Comparison of ENCODE assay signal across 18 cellular contexts in genomic region chr9:92119581-92119980, GRCh38. TPM values are rescaled to one million over a fixed set of nuclear protein-coding genes. Genes with fewer than 3 reads are reported as not detected.
A peak's percentile ranks its signal among the peaks of the same experiment; 100 is the strongest.
DNase-seq lines count a peak whose midpoint lies in the region; ATAC-seq and TF ChIP-seq lines count a peak whose summit lies in the region.
"Had no signal": no experiment of that assay in that cellular context is flagged by ENCODE, and none has a peak within 500 bp of the region (broad histone marks: within the 10 kb centered on the region; RNA-seq: fewer than 3 reads in every experiment).

No MANE protein-coding gene starts in this region.

- H3K36me3 ChIP-seq in upper lobe of left lung, result no peaks in the 10 kb centered on the region
- H3K36me3 ChIP-seq in ovary, result no peaks in the 10 kb centered on the region
- no peaks in the 10 kb centered on the region for H3K36me3 ChIP-seq in ascending aorta
- H3K36me3 ChIP-seq: BLaER1 treated with 17β-estradiol and CSF1 and Interleukin-3, amounts not matched to agents 10 nM and 100 nM; SJCRH30 had no signal

- H3K9me3 ChIP-seq in upper lobe of left lung, result no peaks in the 10 kb centered on the region
- no peaks in the 10 kb centered on the region for H3K9me3 ChIP-seq in ovary
- H3K9me3 ChIP-seq in ascending aorta, result no peaks in the 10 kb centered on the region
- H3K9me3 ChIP-seq: SJCRH30 had no signal

- H3K4me3 ChIP-seq in HL-60 (replicated peaks; ENCODE audit: insufficient read depth, low read length) (no peak overlapping the region), upper lobe of left lung (no peak overlapping the region), ovary (no peak overlapping the region), ascending aorta (no peak overlapping the region)
- H3K4me3 ChIP-seq: BLaER1 treated with 17β-estradiol and CSF1 and Interleukin-3, amounts not matched to agents 10 nM and 100 nM; GM23248; SJCRH30 had no signal

- no peak for TF ChIP-seq POLR2A in upper lobe of left lung (IDR thresholded peaks at IDR 0.05)
- no peak for TF ChIP-seq POLR2A in ovary (IDR thresholded peaks at IDR 0.05)

- H3K4me1 ChIP-seq in upper lobe of left lung (peaks cover 0 to 5% (median 2%) of the 10 kb centered on the region in 4 donors), ovary (ENCODE audit: insufficient read depth) (no peaks in the 10 kb centered on the region), ascending aorta (no peaks in the 10 kb centered on the region)

- intact Hi-C loops in ovary (cut with DNase I), result loop anchor here in 2 of 4 donors (10.0 kb wide), 1 partner anchor 165 kb away; the partner anchor contains the start of gene ROR2 (in 2 of the 2)
- intact Hi-C loops in ascending aorta (cut with DNase I), result loop anchor here (10.0 kb wide), 3 partner anchors 555 to 1335 kb away; partner anchors contain the start of genes CARD19, FAM120A, FAM120AOS and IPPK

- peak in 1 of 2 experiments; percentile 74 for DNase-seq in HL-60 (ENCODE audit: low read depth in 1 of 2, low spot score in 1 of 2)
- peak; percentile 68 for DNase-seq in MV-4-11 (lab: John Stamatoyannopoulos, UW)
- peak; percentile 63 for DNase-seq in SKM-1 treated with dmso at 0.1 percent for 144 hours (lab: John Stamatoyannopoulos, UW; ENCODE audit: unreplicated experiment)
- DNase-seq in upper lobe of left lung, result no peak
- no peak for DNase-seq in ovary
- no peak for DNase-seq in stimulated activated CD4-positive, alpha-beta T cell treated with anti-CD3 and anti-CD28 coated beads, Interleukin-12 subunit alpha, Interleukin-12 subunit beta, amount 100 ng/mL, for 4 hours
- DNase-seq in ascending aorta (ENCODE audit: low spot score in 2 of 2), result no peak
- DNase-seq: CD8-positive, alpha-beta memory T cell; GM23248; KG1; NCI-H1417; NCI-H1694 treated with DMSO at 0.1 percent for 48 hours; NCI-H446; NCI-H526; SJCRH30 had no signal

- TF ChIP-seq CTCF in HL-60 (IDR thresholded peaks at IDR 0.05; ENCODE audit: insufficient read depth, low read length), result no peak
- no peak for TF ChIP-seq CTCF in upper lobe of left lung (IDR thresholded peaks at IDR 0.05)
- no peak for TF ChIP-seq CTCF in ovary (IDR thresholded peaks at IDR 0.05)
- TF ChIP-seq CTCF in ascending aorta (IDR thresholded peaks at IDR 0.05), result no peak

- TF ChIP-seq EP300 in upper lobe of left lung (IDR thresholded peaks at IDR 0.05) (no peak), ovary (IDR thresholded peaks at IDR 0.05) (no peak)

- 51 to 56% methylated on average over 4 of the region's 4 CpGs for WGBS in upper lobe of left lung, 2 donors
- WGBS in ovary, 3 donors, result 64 to 76% (median 64%) methylated on average over 4 of the region's 4 CpGs

- ATAC-seq in upper lobe of left lung (ENCODE audit: low FRiP score in 2 of 2), result no peak
- ATAC-seq: HCT116, Panc1 had no signal

- H3K27ac ChIP-seq in HL-60 (replicated peaks) (peak overlapping the region; percentile 45), upper lobe of left lung (peak overlapping the region; percentile 6 to 72 (median 52)), ovary (no peak overlapping the region), ascending aorta (no peak overlapping the region)
- H3K27ac ChIP-seq: GM23248, SJCRH30 had no signal

- no peaks in the 10 kb centered on the region for H3K27me3 ChIP-seq in HL-60 (ENCODE audit: insufficient read depth, poor library complexity, severe bottlenecking)
- H3K27me3 ChIP-seq in upper lobe of left lung, result no peaks in the 10 kb centered on the region
- no peaks in the 10 kb centered on the region for H3K27me3 ChIP-seq in ovary
- H3K27me3 ChIP-seq in ascending aorta, result no peaks in the 10 kb centered on the region
- H3K27me3 ChIP-seq: BLaER1 treated with 17β-estradiol and CSF1 and Interleukin-3, amounts not matched to agents 10 nM and 100 nM had no signal

RNA-seq across cellular contexts. Expression of gene SPTLC1, which starts 4.4 kb away (rescaled TPM):
- total RNA-seq in upper lobe of left lung, result 10 to 100 TPM; 25.6 to 85.7 (median 60.6) TPM
- 10 to 100 TPM; 60.1 to 80.2 (median 72.0) TPM for total RNA-seq in ovary
- 10 to 100 TPM; 54.3 to 77.7 TPM for polyA plus RNA-seq in ovary
- 48.0 TPM for total RNA-seq in ascending aorta

Comparison
In these comparisons a context has a peak if more than half of its experiments do, and no peak if none do; other contexts are left out.
1. DNase-seq: peak in MV-4-11 (single experiment) and SKM-1 treated with dmso at 0.1 percent for 144 hours (single experiment); none in upper lobe of left lung (0 of 2), ovary (0 of 5), stimulated activated CD4-positive, alpha-beta T cell treated with anti-CD3 and anti-CD28 coated beads, Interleukin-12 subunit alpha, Interleukin-12 subunit beta, amount 100 ng/mL, for 4 hours (single experiment) and ascending aorta (0 of 2).
2. H3K27ac ChIP-seq: peak in HL-60 (single experiment) and upper lobe of left lung (4 of 4); none in ovary (0 of 2) and ascending aorta (0 of 2).